1 cellular context compared by ENCODE assay signal in genomic region chr15:90994417-90995311, GRCh38.
TF ChIP-seq lines count a peak whose summit lies in the region.

Gene PRC1 (minus strand): TSS chr15:90994535. CDS start chr15:90994417, 118 bp downstream.

TF ChIP-seq in K562, 482 proteins besides CTCF, POLR2A, EP300 and RAD21 (continued from another document):
- TF ChIP-seq, protein P1, sequence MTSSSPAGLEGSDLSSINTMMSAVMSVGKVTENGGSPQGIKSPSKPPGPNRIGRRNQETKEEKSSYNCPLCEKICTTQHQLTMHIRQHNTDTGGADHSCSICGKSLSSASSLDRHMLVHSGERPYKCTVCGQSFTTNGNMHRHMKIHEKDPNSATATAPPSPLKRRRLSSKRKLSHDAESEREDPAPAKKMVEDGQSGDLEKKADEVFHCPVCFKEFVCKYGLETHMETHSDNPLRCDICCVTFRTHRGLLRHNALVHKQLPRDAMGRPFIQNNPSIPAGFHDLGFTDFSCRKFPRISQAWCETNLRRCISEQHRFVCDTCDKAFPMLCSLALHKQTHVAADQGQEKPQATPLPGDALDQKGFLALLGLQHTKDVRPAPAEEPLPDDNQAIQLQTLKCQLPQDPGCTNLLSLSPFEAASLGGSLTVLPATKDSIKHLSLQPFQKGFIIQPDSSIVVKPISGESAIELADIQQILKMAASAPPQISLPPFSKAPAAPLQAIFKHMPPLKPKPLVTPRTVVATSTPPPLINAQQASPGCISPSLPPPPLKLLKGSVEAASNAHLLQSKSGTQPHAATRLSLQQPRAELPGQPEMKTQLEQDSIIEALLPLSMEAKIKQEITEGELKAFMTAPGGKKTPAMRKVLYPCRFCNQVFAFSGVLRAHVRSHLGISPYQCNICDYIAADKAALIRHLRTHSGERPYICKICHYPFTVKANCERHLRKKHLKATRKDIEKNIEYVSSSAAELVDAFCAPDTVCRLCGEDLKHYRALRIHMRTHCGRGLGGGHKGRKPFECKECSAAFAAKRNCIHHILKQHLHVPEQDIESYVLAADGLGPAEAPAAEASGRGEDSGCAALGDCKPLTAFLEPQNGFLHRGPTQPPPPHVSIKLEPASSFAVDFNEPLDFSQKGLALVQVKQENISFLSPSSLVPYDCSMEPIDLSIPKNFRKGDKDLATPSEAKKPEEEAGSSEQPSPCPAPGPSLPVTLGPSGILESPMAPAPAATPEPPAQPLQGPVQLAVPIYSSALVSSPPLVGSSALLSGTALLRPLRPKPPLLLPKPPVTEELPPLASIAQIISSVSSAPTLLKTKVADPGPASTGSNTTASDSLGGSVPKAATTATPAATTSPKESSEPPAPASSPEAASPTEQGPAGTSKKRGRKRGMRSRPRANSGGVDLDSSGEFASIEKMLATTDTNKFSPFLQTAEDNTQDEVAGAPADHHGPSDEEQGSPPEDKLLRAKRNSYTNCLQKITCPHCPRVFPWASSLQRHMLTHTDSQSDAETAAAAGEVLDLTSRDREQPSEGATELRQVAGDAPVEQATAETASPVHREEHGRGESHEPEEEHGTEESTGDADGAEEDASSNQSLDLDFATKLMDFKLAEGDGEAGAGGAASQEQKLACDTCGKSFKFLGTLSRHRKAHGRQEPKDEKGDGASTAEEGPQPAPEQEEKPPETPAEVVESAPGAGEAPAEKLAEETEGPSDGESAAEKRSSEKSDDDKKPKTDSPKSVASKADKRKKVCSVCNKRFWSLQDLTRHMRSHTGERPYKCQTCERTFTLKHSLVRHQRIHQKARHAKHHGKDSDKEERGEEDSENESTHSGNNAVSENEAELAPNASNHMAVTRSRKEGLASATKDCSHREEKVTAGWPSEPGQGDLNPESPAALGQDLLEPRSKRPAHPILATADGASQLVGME (CRISPR knock-in tag; IDR thresholded peaks at IDR 0.05): peak; percentile 71; the same call in 1 of the 2 replicates
- TF ChIP-seq, protein P2, sequence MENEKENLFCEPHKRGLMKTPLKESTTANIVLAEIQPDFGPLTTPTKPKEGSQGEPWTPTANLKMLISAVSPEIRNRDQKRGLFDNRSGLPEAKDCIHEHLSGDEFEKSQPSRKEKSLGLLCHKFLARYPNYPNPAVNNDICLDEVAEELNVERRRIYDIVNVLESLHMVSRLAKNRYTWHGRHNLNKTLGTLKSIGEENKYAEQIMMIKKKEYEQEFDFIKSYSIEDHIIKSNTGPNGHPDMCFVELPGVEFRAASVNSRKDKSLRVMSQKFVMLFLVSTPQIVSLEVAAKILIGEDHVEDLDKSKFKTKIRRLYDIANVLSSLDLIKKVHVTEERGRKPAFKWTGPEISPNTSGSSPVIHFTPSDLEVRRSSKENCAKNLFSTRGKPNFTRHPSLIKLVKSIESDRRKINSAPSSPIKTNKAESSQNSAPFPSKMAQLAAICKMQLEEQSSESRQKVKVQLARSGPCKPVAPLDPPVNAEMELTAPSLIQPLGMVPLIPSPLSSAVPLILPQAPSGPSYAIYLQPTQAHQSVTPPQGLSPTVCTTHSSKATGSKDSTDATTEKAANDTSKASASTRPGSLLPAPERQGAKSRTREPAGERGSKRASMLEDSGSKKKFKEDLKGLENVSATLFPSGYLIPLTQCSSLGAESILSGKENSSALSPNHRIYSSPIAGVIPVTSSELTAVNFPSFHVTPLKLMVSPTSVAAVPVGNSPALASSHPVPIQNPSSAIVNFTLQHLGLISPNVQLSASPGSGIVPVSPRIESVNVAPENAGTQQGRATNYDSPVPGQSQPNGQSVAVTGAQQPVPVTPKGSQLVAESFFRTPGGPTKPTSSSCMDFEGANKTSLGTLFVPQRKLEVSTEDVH (IDR thresholded peaks at IDR 0.05; ENCODE audit: low read depth, partially characterized antibody): peak; percentile 80
- TF ChIP-seq MBD2 (IDR thresholded peaks at IDR 0.05; ENCODE audit: borderline replicate concordance, low read depth): peak; percentile 59
- TF ChIP-seq ARID1B (IDR thresholded peaks at IDR 0.05): no peak
- no peak for TF ChIP-seq HINFP (tag; conservative IDR thresholded peaks at IDR 0.05; ENCODE audit: low read depth)
- no peak for TF ChIP-seq MAFF (IDR thresholded peaks at IDR 0.05; ENCODE audit: low read length)
- TF ChIP-seq RHOXF2B (CRISPR knock-in tag; conservative IDR thresholded peaks at IDR 0.05): 0 out of 2 replicates have a peak, but pooled peaks have one; percentile 53
- TF ChIP-seq SAP30 (IDR thresholded peaks at IDR 0.05; ENCODE audit: borderline replicate concordance, insufficient read depth, low read depth, low read length, poor library complexity, severe bottlenecking): peak; percentile 68
- TF ChIP-seq WHSC1 (IDR thresholded peaks at IDR 0.05; ENCODE audit: low read length): no peak
- TF ChIP-seq E2F6 (IDR thresholded peaks at IDR 0.05; ENCODE audit: borderline replicate concordance in 1 of 2, extremely low read depth in 1 of 2, insufficient read depth in 1 of 2, insufficient read length in 1 of 2, low read depth in 1 of 2, low read length in 1 of 2, poor library complexity in 1 of 2, severe bottlenecking in 1 of 2): peak; percentile 65 to 68
- TF ChIP-seq ZBTB17 (CRISPR knock-in tag; IDR thresholded peaks at IDR 0.05): 0 out of 2 replicates have a peak, but pooled peaks have one; percentile 74
- TF ChIP-seq SIX5 (IDR thresholded peaks at IDR 0.05; ENCODE audit: borderline replicate concordance in 1 of 2, insufficient read depth in 1 of 2, low read depth in 1 of 2, low read length in 2 of 2): no peak
- no peak for TF ChIP-seq IFI16 (CRISPR knock-in tag; IDR thresholded peaks at IDR 0.05)
- TF ChIP-seq CHD1 (IDR thresholded peaks at IDR 0.05; ENCODE audit: low read length): no peak
- TF ChIP-seq POLR2AphosphoS2 (IDR thresholded peaks at IDR 0.05; ENCODE audit: low read length): peak; percentile 35; the same call in 1 of the 2 replicates
- TF ChIP-seq HEY1 (CRISPR knock-in tag; IDR thresholded peaks at IDR 0.05; ENCODE audit: borderline replicate concordance): no peak
- no peak for TF ChIP-seq SRSF7 (optimal IDR thresholded peaks at IDR 0.05; ENCODE audit: low read depth, low read length)
- TF ChIP-seq FIP1L1 (IDR thresholded peaks at IDR 0.05; ENCODE audit: low read depth, low read length, poor library complexity, severe bottlenecking): no peak
- no peak for TF ChIP-seq POLR2B (IDR thresholded peaks at IDR 0.05; ENCODE audit: low read depth, partially characterized antibody)
- TF ChIP-seq NR2C2 (CRISPR knock-in tag; IDR thresholded peaks at IDR 0.05): 0 out of 2 replicates have a peak, but pooled peaks have one; percentile 44
- peak; percentile 60; the same call in 1 of the 2 replicates for TF ChIP-seq NR2C2 (tag; IDR thresholded peaks at IDR 0.05)
- no peak for TF ChIP-seq DLX4 (CRISPR knock-in tag; IDR thresholded peaks at IDR 0.05)
- no peak for TF ChIP-seq ZNF449 (CRISPR knock-in tag; IDR thresholded peaks at IDR 0.05)
- TF ChIP-seq HNRNPL (IDR thresholded peaks at IDR 0.05; ENCODE audit: low read depth, low read length): peak; percentile 54; the same call in 1 of the 2 replicates
- peak; percentile 66; the same call in 1 of the 2 replicates for TF ChIP-seq SIN3B (IDR thresholded peaks at IDR 0.05; ENCODE audit: low read depth)
- TF ChIP-seq ZFX (CRISPR knock-in tag; IDR thresholded peaks at IDR 0.05): peak; percentile 94
- no peak for TF ChIP-seq ZNF507 (tag; conservative IDR thresholded peaks at IDR 0.05)
- TF ChIP-seq PHB2 (IDR thresholded peaks at IDR 0.05; ENCODE audit: low read depth): no peak
- TF ChIP-seq ZNF165 (CRISPR knock-in tag; IDR thresholded peaks at IDR 0.05; ENCODE audit: borderline replicate concordance): no peak
- TF ChIP-seq, protein P3, sequence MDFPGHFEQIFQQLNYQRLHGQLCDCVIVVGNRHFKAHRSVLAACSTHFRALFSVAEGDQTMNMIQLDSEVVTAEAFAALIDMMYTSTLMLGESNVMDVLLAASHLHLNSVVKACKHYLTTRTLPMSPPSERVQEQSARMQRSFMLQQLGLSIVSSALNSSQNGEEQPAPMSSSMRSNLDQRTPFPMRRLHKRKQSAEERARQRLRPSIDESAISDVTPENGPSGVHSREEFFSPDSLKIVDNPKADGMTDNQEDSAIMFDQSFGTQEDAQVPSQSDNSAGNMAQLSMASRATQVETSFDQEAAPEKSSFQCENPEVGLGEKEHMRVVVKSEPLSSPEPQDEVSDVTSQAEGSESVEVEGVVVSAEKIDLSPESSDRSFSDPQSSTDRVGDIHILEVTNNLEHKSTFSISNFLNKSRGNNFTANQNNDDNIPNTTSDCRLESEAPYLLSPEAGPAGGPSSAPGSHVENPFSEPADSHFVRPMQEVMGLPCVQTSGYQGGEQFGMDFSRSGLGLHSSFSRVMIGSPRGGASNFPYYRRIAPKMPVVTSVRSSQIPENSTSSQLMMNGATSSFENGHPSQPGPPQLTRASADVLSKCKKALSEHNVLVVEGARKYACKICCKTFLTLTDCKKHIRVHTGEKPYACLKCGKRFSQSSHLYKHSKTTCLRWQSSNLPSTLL (IDR thresholded peaks at IDR 0.05): no peak
- 0 out of 2 replicates have a peak, but pooled peaks have one; percentile 45 for TF ChIP-seq PTBP1 (IDR thresholded peaks at IDR 0.05; ENCODE audit: low read depth, low read length)
- no peak for TF ChIP-seq SPI1 (IDR thresholded peaks at IDR 0.05; ENCODE audit: borderline replicate concordance, low read depth, low read length)
- no peak for TF ChIP-seq ILK (tag; IDR thresholded peaks at IDR 0.05; ENCODE audit: borderline replicate concordance, low read depth)
- TF ChIP-seq, protein P4, sequence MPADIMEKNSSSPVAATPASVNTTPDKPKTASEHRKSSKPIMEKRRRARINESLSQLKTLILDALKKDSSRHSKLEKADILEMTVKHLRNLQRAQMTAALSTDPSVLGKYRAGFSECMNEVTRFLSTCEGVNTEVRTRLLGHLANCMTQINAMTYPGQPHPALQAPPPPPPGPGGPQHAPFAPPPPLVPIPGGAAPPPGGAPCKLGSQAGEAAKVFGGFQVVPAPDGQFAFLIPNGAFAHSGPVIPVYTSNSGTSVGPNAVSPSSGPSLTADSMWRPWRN (IDR thresholded peaks at IDR 0.05; ENCODE audit: low read depth): no peak
